In genomic region chr6:3209114-3210023, GRCh38 we compare ENCODE assay signal across 9 cellular contexts. TPM values are rescaled to one million over a fixed set of nuclear protein-coding genes. Genes with fewer than 3 reads are reported as not detected.
DNase-seq lines count a peak whose midpoint lies in the region; ATAC-seq and TF ChIP-seq lines count a peak whose summit lies in the region.
"Had no signal": no experiment of that assay in that cellular context is flagged by ENCODE, and none has a peak within 500 bp of the region (broad histone marks: within the 10 kb centered on the region; RNA-seq: fewer than 3 reads in every experiment).

No MANE protein-coding gene starts in this region.

- H3K27me3 ChIP-seq in Karpas-422 (ENCODE audit: low read length) (no peaks in the 10 kb centered on the region), neural cell (ENCODE audit: insufficient read depth, low read depth, low read length) (no peaks in the 10 kb centered on the region), uterus (no peaks in the 10 kb centered on the region)
- H3K27me3 ChIP-seq: right lobe of liver had no signal

- no peak for TF ChIP-seq EP300 in neural cell (conservative IDR thresholded peaks at IDR 0.05; ENCODE audit: poor library complexity, severe bottlenecking)

- H2AFZ ChIP-seq in Karpas-422 (ENCODE audit: low read length): no peak overlapping the region; the same call in 1 of the 2 replicates
- H2AFZ ChIP-seq in neural cell (ENCODE audit: low read depth, low read length): no peak overlapping the region

- intact Hi-C loops in uterus (cut with DNase I; ENCODE audit: low total_unique reads): no loop called here

- ATAC-seq in GM21367 (IDR thresholded peaks at IDR 0.05; ENCODE audit: unreplicated experiment): peak; percentile 57
- ATAC-seq in effector memory CD8-positive, alpha-beta T cell (replicated peaks): peak; percentile 59

- H3K79me2 ChIP-seq in Karpas-422 (ENCODE audit: low read length) (no peaks in the 10 kb centered on the region), neural cell (replicated peaks; ENCODE audit: insufficient read depth, low read length) (no peaks in the 10 kb centered on the region)

- no peaks in the 10 kb centered on the region for H3F3A ChIP-seq in neural cell (ENCODE audit: insufficient read depth, low read length, poor library complexity, severe bottlenecking)

- TF ChIP-seq CTCF in neural cell (IDR thresholded peaks at IDR 0.05; ENCODE audit: poor library complexity, severe bottlenecking) (peak; percentile 45), uterus (IDR thresholded peaks at IDR 0.05) (no peak)

- no peaks in the 10 kb centered on the region for H3K9me3 Mint-ChIP-seq in T-helper 1 cell treated with Interleukin-12 subunit alpha and Interleukin-12 subunit beta and Interleukin-4 antibody, amounts not matched to agents 30 μg/mL and 1 μg/mL, for 36 hours
- H3K9me3 Mint-ChIP-seq in effector memory CD8-positive, alpha-beta T cell: no peaks in the 10 kb centered on the region

- H3K36me3 Mint-ChIP-seq in T-helper 1 cell treated with Interleukin-12 subunit alpha and Interleukin-12 subunit beta and Interleukin-4 antibody, amounts not matched to agents 30 μg/mL and 1 μg/mL, for 36 hours (ENCODE audit: low read depth): no peaks in the 10 kb centered on the region
- peaks cover 3% of the 10 kb centered on the region for H3K36me3 Mint-ChIP-seq in effector memory CD8-positive, alpha-beta T cell (ENCODE audit: insufficient read depth)

- peak overlapping the region; percentile 6 for H3K4me3 Mint-ChIP-seq in T-helper 1 cell treated with Interleukin-12 subunit alpha and Interleukin-12 subunit beta and Interleukin-4 antibody, amounts not matched to agents 30 μg/mL and 1 μg/mL, for 36 hours
- peak overlapping the region; percentile 52 to 57 for H3K4me3 Mint-ChIP-seq in effector memory CD8-positive, alpha-beta T cell

- H3K9me3 ChIP-seq in Karpas-422 (ENCODE audit: low read length): no peaks in the 10 kb centered on the region
- H3K9me3 ChIP-seq in neural cell (ENCODE audit: low read length): no peaks in the 10 kb centered on the region
- H3K9me3 ChIP-seq in uterus: no peaks in the 10 kb centered on the region
- H3K9me3 ChIP-seq: right lobe of liver had no signal

- H3K9ac ChIP-seq in Karpas-422 (ENCODE audit: low read length): no peak overlapping the region
- no peak overlapping the region for H3K9ac ChIP-seq in neural cell (ENCODE audit: low read length)

- H3K4me2 ChIP-seq in Karpas-422 (ENCODE audit: low read depth, low read length, poor library complexity, severe bottlenecking) (no peak overlapping the region), neural cell (ENCODE audit: low read length) (no peak overlapping the region)

- peaks cover 7% of the 10 kb centered on the region for H3K27me3 Mint-ChIP-seq in T-helper 1 cell treated with Interleukin-12 subunit alpha and Interleukin-12 subunit beta and Interleukin-4 antibody, amounts not matched to agents 30 μg/mL and 1 μg/mL, for 36 hours (ENCODE audit: low read depth)
- H3K27me3 Mint-ChIP-seq in effector memory CD8-positive, alpha-beta T cell: peaks cover 46 to 65% of the 10 kb centered on the region in 2 donors

- peak overlapping the region; percentile 67 for H3K27ac Mint-ChIP-seq in T-helper 1 cell treated with Interleukin-12 subunit alpha and Interleukin-12 subunit beta and Interleukin-4 antibody, amounts not matched to agents 30 μg/mL and 1 μg/mL, for 36 hours
- peak overlapping the region in 1 of 2 donors; percentile 75 for H3K27ac Mint-ChIP-seq in effector memory CD8-positive, alpha-beta T cell

- DNase-seq in COR-L47 (lab: John Stamatoyannopoulos, UW): peak; percentile 61
- peak; percentile 46 for DNase-seq in Karpas-422
- DNase-seq in effector memory CD8-positive, alpha-beta T cell: no peak
- DNase-seq in uterus: peak; percentile 53 to 61
- no peak for DNase-seq in NCI-H1048 (lab: John Stamatoyannopoulos, UW)
- DNase-seq: right lobe of liver had no signal

- TF ChIP-seq POLR2A in uterus (IDR thresholded peaks at IDR 0.05): no peak

- H3K9me2 ChIP-seq in Karpas-422 (replicated peaks; ENCODE audit: insufficient read depth, low read length) (no peaks in the 10 kb centered on the region), neural cell (ENCODE audit: insufficient read depth, low read length) (no peaks in the 10 kb centered on the region)

- peaks cover 4% of the 10 kb centered on the region for H3K4me1 ChIP-seq in Karpas-422 (ENCODE audit: low read length)
- H3K4me1 ChIP-seq in uterus: peaks cover 0 to 4% of the 10 kb centered on the region in 2 donors
- H3K4me1 ChIP-seq: right lobe of liver had no signal

- H3K4me3 ChIP-seq in Karpas-422 (ENCODE audit: low read length) (no peak overlapping the region), neural cell (ENCODE audit: low read length) (no peak overlapping the region), uterus (no peak overlapping the region)
- H3K4me3 ChIP-seq: right lobe of liver had no signal

- no peaks in the 10 kb centered on the region for H4K20me1 ChIP-seq in Karpas-422 (ENCODE audit: insufficient read depth, low read depth, low read length)
- no peaks in the 10 kb centered on the region for H4K20me1 ChIP-seq in neural cell (ENCODE audit: insufficient read depth)

- no peak overlapping the region for H3K27ac ChIP-seq in Karpas-422 (ENCODE audit: low read length)
- H3K27ac ChIP-seq in neural cell (ENCODE audit: low read length): no peak overlapping the region
- peak overlapping the region in 1 of 2 donors; percentile 0 for H3K27ac ChIP-seq in uterus
- H3K27ac ChIP-seq: right lobe of liver had no signal

- H3K36me3 ChIP-seq in Karpas-422 (ENCODE audit: insufficient read depth, low read length): no peaks in the 10 kb centered on the region
- no peaks in the 10 kb centered on the region for H3K36me3 ChIP-seq in neural cell (ENCODE audit: insufficient read depth, low read length)
- no peaks in the 10 kb centered on the region for H3K36me3 ChIP-seq in uterus
- H3K36me3 ChIP-seq: right lobe of liver had no signal

- peaks cover 12% of the 10 kb centered on the region for H3K4me1 Mint-ChIP-seq in T-helper 1 cell treated with Interleukin-12 subunit alpha and Interleukin-12 subunit beta and Interleukin-4 antibody, amounts not matched to agents 30 μg/mL and 1 μg/mL, for 36 hours (ENCODE audit: low read depth)
- H3K4me1 Mint-ChIP-seq in effector memory CD8-positive, alpha-beta T cell (ENCODE audit: low read depth in 2 of 2): peaks cover 9 to 17% of the 10 kb centered on the region in 2 donors

- peak; percentile 61 for TF ChIP-seq RAD21 in neural cell (conservative IDR thresholded peaks at IDR 0.05)

TF ChIP-seq in neural cell, 6 proteins besides CTCF, POLR2A, EP300 and RAD21:
- TF ChIP-seq TAF1 (IDR thresholded peaks at IDR 0.05; ENCODE audit: low read depth) (no peak), POLR2AphosphoS5 (IDR thresholded peaks at IDR 0.05) (no peak), SMC3 (conservative IDR thresholded peaks at IDR 0.05; ENCODE audit: poor library complexity) (peak; percentile 56)

RNA-seq across cellular contexts. Expression of gene TUBB2B, which starts 18.1 kb away (rescaled TPM):
- 0.34 TPM in 1 of 2 replicates, not detected in the other for total RNA-seq in Karpas-422 (2014; rRNA removed; shearing (Covaris generic); ENCODE audit: low replicate concordance)
- 3,172 and 3,711 TPM in 2 replicates for polyA plus RNA-seq in neural cell
- 2,433 and 2,771 TPM in 2 replicates for polyA minus RNA-seq in neural cell
- 10 to 100 TPM in 1 of 4 donors, 1 to 10 TPM in 1, under 1 TPM in 1, not detected in 1; 0.26 to 80.7 (median 4.3) TPM for total RNA-seq in uterus

RNA-seq across cellular contexts. Expression of gene PSMG4, which starts 49.4 kb away (rescaled TPM):
- total RNA-seq in Karpas-422 (2014; rRNA removed; shearing (Covaris generic); ENCODE audit: low replicate concordance): 42.3 and 90.4 TPM in 2 replicates
- polyA plus RNA-seq in neural cell: 52.0 and 53.8 TPM in 2 replicates
- 59.2 and 75.0 TPM in 2 replicates for polyA minus RNA-seq in neural cell
- total RNA-seq in uterus: 10 to 100 TPM; 13.1 to 49.4 (median 28.0) TPM

RNA-seq across cellular contexts. Expression of gene TUBB2A, which starts 52.0 kb away (rescaled TPM):
- total RNA-seq in Karpas-422 (2014; rRNA removed; shearing (Covaris generic); ENCODE audit: low replicate concordance): 0.51 TPM in 1 of 2 replicates, not detected in the other
- polyA plus RNA-seq in neural cell: 1,088 and 1,361 TPM in 2 replicates
- 668 and 697 TPM in 2 replicates for polyA minus RNA-seq in neural cell
- total RNA-seq in uterus: 100 to 1,000 TPM in 1 of 4 donors, 10 to 100 TPM in 3; 21.5 to 100 (median 59.0) TPM

Comparison
In these comparisons a context has a peak if more than half of its experiments do, and no peak if none do; other contexts are left out.
1. DNase-seq: peak in COR-L47 (single experiment), Karpas-422 (single experiment) and uterus (2 of 2); none in effector memory CD8-positive, alpha-beta T cell (0 of 3) and NCI-H1048 (single experiment).
2. RNA of gene TUBB2A, which starts 52.0 kb away (total RNA-seq): 21.5 to 100 TPM in uterus; 0.51 TPM in Karpas-422; every median in the first group is over 10 times any median in the second.